ENCODE assay signal across 28 cellular contexts in the genomic region with DNA sequence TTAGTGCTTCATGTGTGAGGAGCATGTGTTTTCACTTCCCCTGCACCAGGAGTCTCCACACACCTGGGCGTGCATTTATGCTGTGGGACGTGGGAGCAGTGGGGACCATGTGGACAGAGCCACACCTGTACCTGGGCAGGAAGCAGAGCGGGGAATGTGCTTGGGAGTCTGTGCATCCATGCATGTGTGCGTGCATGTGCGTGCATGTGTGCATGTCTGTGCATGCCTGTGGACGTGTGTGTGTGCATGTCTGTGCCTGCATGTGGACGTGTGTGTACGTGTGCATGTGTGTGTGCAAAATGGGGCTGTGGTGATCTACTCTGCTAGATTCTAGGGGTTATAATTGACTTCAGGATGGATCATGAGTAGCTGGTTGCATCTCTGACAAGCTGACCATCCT.
"Had no signal": no experiment of that assay in that cellular context is flagged by ENCODE, and none has a peak within 500 bp of the region (broad histone marks: within the 10 kb centered on the region; RNA-seq: fewer than 3 reads in every experiment).

No MANE protein-coding gene starts in this region.

- DNase-seq: colonic mucosa; effector CD8-positive, alpha-beta T cell; endodermal cell; esophagus squamous epithelium; hypothalamus; immature natural killer cell; islet precursor cell; mucosa of descending colon; naive B cell; occipital lobe; ovary; psoas muscle; right cardiac atrium; small intestine; stimulated activated CD4-positive, alpha-beta T cell treated with anti-CD3 and anti-CD28 coated beads, Interleukin-15, amount 100 ng/mL, for 24 hours; stimulated activated CD4-positive, alpha-beta T cell treated with anti-CD3 and anti-CD28 coated beads, Interleukin-2, amount 100 ng/mL, for 48 hours; stimulated activated naive CD4-positive, alpha-beta T cell treated with Interleukin-2 at 50 U/mL for 16 hours; stomach; thyroid gland; upper lobe of left lung; uterus had no signal

- H3K9me3 Mint-ChIP-seq: central memory CD8-positive, alpha-beta T cell; dendritic cell treated with granulocyte-macrophage colony-stimulating factor and Interleukin-4, amounts not matched to agents 40 ng/mL and 50 ng/mL, for 4 days; endodermal cell; immature natural killer cell; memory B cell; naive B cell; nephron had no signal

- H3K36me3 ChIP-seq: colonic mucosa, esophagus squamous epithelium, ovary, stomach, thyroid gland, upper lobe of left lung, uterus had no signal

- H3K27ac ChIP-seq: colonic mucosa, epithelial cell of prostate, esophagus squamous epithelium, ovary, psoas muscle, stomach, thyroid gland, upper lobe of left lung, uterus had no signal

- H3K4me3 ChIP-seq: colonic mucosa, esophagus squamous epithelium, lung, mucosa of descending colon, ovary, psoas muscle, stomach, thyroid gland, upper lobe of left lung, uterus had no signal

- H3K36me3 Mint-ChIP-seq: immature natural killer cell, memory B cell, naive B cell had no signal

- H3K9me3 ChIP-seq: colonic mucosa, esophagus squamous epithelium, mucosa of descending colon, ovary, psoas muscle, stomach, thyroid gland, upper lobe of left lung, uterus had no signal

- H3K27ac Mint-ChIP-seq: dendritic cell treated with granulocyte-macrophage colony-stimulating factor and Interleukin-4, amounts not matched to agents 40 ng/mL and 50 ng/mL, for 4 days; endodermal cell; immature natural killer cell; memory B cell had no signal

- H3K27me3 ChIP-seq: colonic mucosa, ovary, thyroid gland, upper lobe of left lung, uterus had no signal

- H3K4me1 Mint-ChIP-seq: central memory CD8-positive, alpha-beta T cell; immature natural killer cell; memory B cell; naive B cell had no signal

- H3K4me3 Mint-ChIP-seq: central memory CD8-positive, alpha-beta T cell; dendritic cell treated with granulocyte-macrophage colony-stimulating factor and Interleukin-4, amounts not matched to agents 40 ng/mL and 50 ng/mL, for 4 days; endodermal cell; immature natural killer cell; memory B cell; naive B cell; nephron had no signal

- FAIRE-seq: frontal cortex, small intestine had no signal

- H3K4me1 ChIP-seq: colonic mucosa, psoas muscle, stomach, thyroid gland, upper lobe of left lung, uterus had no signal

- ATAC-seq: mucosa of descending colon, psoas muscle, right cardiac atrium had no signal
